22 cellular contexts compared by ENCODE assay signal in genomic region chr20:63421094-63421692, GRCh38. TPM values are rescaled to one million over a fixed set of nuclear protein-coding genes. Genes with fewer than 3 reads are reported as not detected.
A peak's percentile ranks its signal among the peaks of the same experiment; 100 is the strongest.
DNase-seq lines count a peak whose midpoint lies in the region; ATAC-seq, FAIRE-seq and TF ChIP-seq lines count a peak whose summit lies in the region.
"Had no signal": no experiment of that assay in that cellular context is flagged by ENCODE, and none has a peak within 500 bp of the region (broad histone marks: within the 10 kb centered on the region; RNA-seq: fewer than 3 reads in every experiment).

No MANE protein-coding gene starts in this region.

- H3K27me3 ChIP-seq in H9 (ENCODE audit: insufficient read depth, low read length) (no peaks in the 10 kb centered on the region), H1 (replicated peaks in 1 of 4; ENCODE audit: control insufficient read depth in 3 of 4, extremely low read depth in 1 of 4, insufficient read depth in 3 of 4, low read length in 3 of 4) (no peaks in the 10 kb centered on the region; a peak in 1 of 7 replicates), BE2C (peaks cover 36% of the 10 kb centered on the region)

- DNase-seq in H9 (no peak), HTR-8/SVneo (ENCODE audit: insufficient read length, low spot score) (no peak), H1 (ENCODE audit: low read depth in 1 of 2, low spot score in 2 of 2) (no peak), BE2C (no peak)
- DNase-seq: 8988T; ACHN; AML-193; C1 segment of cervical spinal cord; Calu3; CD4-positive, alpha-beta memory T cell; COR-L47; DMS53; DMS79 treated with DMSO at 0.1 percent for 48 hours; GOT3; H7; HFFc6 had no signal

- H4K5ac ChIP-seq in H9 (ENCODE audit: insufficient read length, low read depth, low read length) = no peak overlapping the region
- H4K5ac ChIP-seq in H1 (ENCODE audit: insufficient read length, low read depth, low read length) = no peak overlapping the region

- H3K27me3 Mint-ChIP-seq in H9 (ENCODE audit: low read depth) = no peaks in the 10 kb centered on the region

- no peak overlapping the region for H4K91ac ChIP-seq in H9 (ENCODE audit: insufficient read length, low read depth, low read length)
- H4K91ac ChIP-seq in H1 (replicated peaks; ENCODE audit: insufficient read length, low read length) = no peak overlapping the region

- H2BK20ac ChIP-seq in H9 (ENCODE audit: low read depth, low read length, poor library complexity, severe bottlenecking) = no peak overlapping the region
- no peak overlapping the region for H2BK20ac ChIP-seq in H1 (ENCODE audit: low read length)

- peak overlapping the region in 2 of 3 experiments; percentile 53 to 96; a peak in 3 of 7 replicates for H3K27ac Mint-ChIP-seq in H9
- H3K27ac Mint-ChIP-seq: CD4-positive, alpha-beta memory T cell; HFFc6 had no signal

- H3K56ac ChIP-seq in H9 (ENCODE audit: insufficient read length, low read depth, low read length) (no peak overlapping the region), H1 (replicated peaks; ENCODE audit: insufficient read length, low read depth, low read length) (no peak overlapping the region)

- ATAC-seq in GM19023 (IDR thresholded peaks at IDR 0.05; ENCODE audit: unreplicated experiment) = no peak
- ATAC-seq in GM21423 (IDR thresholded peaks at IDR 0.05; ENCODE audit: unreplicated experiment) = no peak
- ATAC-seq: A549, HCT116 had no signal

- TF ChIP-seq POLR2A in H1 (IDR thresholded peaks at IDR 0.05; ENCODE audit: control extremely low read depth in 1 of 2, low read depth in 2 of 2, low read length in 2 of 2) = no peak

- no peak overlapping the region for H3T11ph ChIP-seq in H9 (ENCODE audit: low read length)

- H3K9ac ChIP-seq in H9 (ENCODE audit: extremely low read depth, insufficient read length, low read length) = no peak overlapping the region
- H3K9ac ChIP-seq in H1 (replicated peaks in 1 of 4; ENCODE audit: extremely low read depth in 1 of 4, low read depth in 3 of 4, low read length in 3 of 4) = no peak overlapping the region

- no peak overlapping the region for H3K27ac ChIP-seq in H9 (ENCODE audit: insufficient read length, low read depth, low read length)
- no peak overlapping the region for H3K27ac ChIP-seq in H1 (ENCODE audit: low read depth, low read length)
- H3K27ac ChIP-seq: A549 had no signal

- H3K23ac ChIP-seq in H9 (ENCODE audit: insufficient read length, low read depth, low read length) (no peak overlapping the region), H1 (ENCODE audit: insufficient read length) (no peak overlapping the region)

- no peak for TF ChIP-seq CTCF in H9 (conservative IDR thresholded peaks at IDR 0.05)
- TF ChIP-seq CTCF in H1 (IDR thresholded peaks at IDR 0.05; ENCODE audit: control extremely low read depth in 1 of 3, insufficient read depth in 1 of 3, low read depth in 1 of 3, low read length in 3 of 3) = no peak
- TF ChIP-seq CTCF in BE2C (IDR thresholded peaks at IDR 0.05; ENCODE audit: low read depth, low read length) = no peak

- H3K14ac ChIP-seq in H9 (ENCODE audit: insufficient read depth, low read length) (peak overlapping the region; percentile 30; the same call in 1 of the 2 replicates), H1 (ENCODE audit: insufficient read length) (no peak overlapping the region)

- H4K20me1 ChIP-seq in H9 (ENCODE audit: control insufficient read depth, insufficient read depth, insufficient read length) (no peaks in the 10 kb centered on the region), H1 (replicated peaks in 1 of 2; ENCODE audit: control insufficient read depth in 1 of 2, insufficient read depth in 2 of 2, low read length in 2 of 2) (no peaks in the 10 kb centered on the region)

- H3K36me3 Mint-ChIP-seq in H9 (ENCODE audit: insufficient read depth in 1 of 3, low read depth in 3 of 3) = peaks cover 8 to 16% (median 8%) of the 10 kb centered on the region in 3 experiments; a peak in 6 of 7 replicates
- H3K36me3 Mint-ChIP-seq: CD4-positive, alpha-beta memory T cell had no signal

- H3K36me3 ChIP-seq in H1 (ENCODE audit: control insufficient read depth in 2 of 4, insufficient read depth in 4 of 4, low read length in 3 of 4) = no peaks in the 10 kb centered on the region
- no peaks in the 10 kb centered on the region for H3K36me3 ChIP-seq in BE2C

- H3K4me1 ChIP-seq in H9 (ENCODE audit: insufficient read depth, low read length) (no peaks in the 10 kb centered on the region), H1 (replicated peaks in 1 of 4; ENCODE audit: control insufficient read depth in 3 of 4, insufficient read depth in 4 of 4, low read length in 3 of 4) (peaks cover 0 to 11% (median 1%) of the 10 kb centered on the region in 4 experiments; a peak in 4 of 7 replicates), BE2C (no peaks in the 10 kb centered on the region)
- H3K4me1 ChIP-seq: A549 had no signal

- H3K4me3 ChIP-seq in H1 (ENCODE audit: extremely low read depth in 1 of 4, insufficient read depth in 2 of 4, low read depth in 3 of 4, low read length in 4 of 4) (no peak overlapping the region), BE2C (ENCODE audit: low read depth, low read length) (no peak overlapping the region)
- H3K4me3 ChIP-seq: A549 had no signal

- H3K4ac ChIP-seq in H9 (ENCODE audit: low read depth, low read length) = no peak overlapping the region
- H3K4ac ChIP-seq in H1 (replicated peaks; ENCODE audit: insufficient read length, low read depth, low read length) = no peak overlapping the region

- H2BK12ac ChIP-seq in H9 (ENCODE audit: insufficient read length, low read depth, low read length) (no peak overlapping the region), H1 (ENCODE audit: low read depth, low read length) (no peak overlapping the region)

- TF ChIP-seq RAD21 in H1 (IDR thresholded peaks at IDR 0.05 in 1 of 2, conservative IDR thresholded peaks at IDR 0.05 in 1 of 2; ENCODE audit: low read depth in 2 of 2, low read length in 2 of 2) = no peak

- H4K8ac ChIP-seq in H9 (replicated peaks; ENCODE audit: insufficient read length, low read depth, low read length) (no peak overlapping the region), H1 (ENCODE audit: extremely low read depth, insufficient read depth, low read length) (peak overlapping the region; percentile 51; the same call in 1 of the 2 replicates)

- H2BK120ac ChIP-seq in H9 (ENCODE audit: low read depth, low read length, poor library complexity, severe bottlenecking) (no peak overlapping the region), H1 (replicated peaks; ENCODE audit: low read depth, low read length) (no peak overlapping the region)

- no CpG with 5 or more reads among the region's 29 CpGs for WGBS in H9 (ENCODE audit: extremely low coverage, insufficient read length, low lambda C conversion rate)
- 93% methylated on average over 25 of the region's 29 CpGs; no CpG with 5 or more reads in 1 of the 2 experiments for WGBS in H1 (ENCODE audit: extremely low coverage in 1 of 2, insufficient coverage in 1 of 2, insufficient read length in 1 of 2, insufficient replicate concordance in 2 of 2, low coverage in 1 of 2, low lambda C conversion rate in 2 of 2, missing lambda C conversion rate in 1 of 2), 2 experiments

- H3K9me3 ChIP-seq in H9 (ENCODE audit: control insufficient read depth, low read depth, low read length) = no peaks in the 10 kb centered on the region
- H3K9me3 ChIP-seq in H1 (ENCODE audit: insufficient read depth in 2 of 2, low read depth in 1 of 2, low read length in 1 of 2) = no peaks in the 10 kb centered on the region
- no peaks in the 10 kb centered on the region for H3K9me3 ChIP-seq in BE2C
- H3K9me3 ChIP-seq: A549 had no signal

- POLR2A ChIA-PET in H1 (lab: Charles Lee; ENCODE audit: partially characterized antibody) = interaction anchor here (1.0 kb wide), 1 partner anchor 8 kb away, joined by 3 read pairs; no protein-coding TSS in a partner anchor

- no peak overlapping the region for H2AK5ac ChIP-seq in H9 (ENCODE audit: insufficient read length, low read length)
- no peak overlapping the region for H2AK5ac ChIP-seq in H1 (ENCODE audit: low read depth, low read length)

- H3K4me1 Mint-ChIP-seq in H9 = peaks cover 7 to 9% of the 10 kb centered on the region in 2 experiments
- H3K4me1 Mint-ChIP-seq: CD4-positive, alpha-beta memory T cell had no signal

- no peaks in the 10 kb centered on the region for H3K79me1 ChIP-seq in H9 (ENCODE audit: insufficient read depth, low read depth, low read length, poor library complexity, severe bottlenecking)
- no peaks in the 10 kb centered on the region for H3K79me1 ChIP-seq in H1 (ENCODE audit: low read depth, low read length)

- H2AFZ ChIP-seq in H9 (ENCODE audit: low read length) (no peak overlapping the region), H1 (ENCODE audit: low read length) (no peak overlapping the region)

- no peaks in the 10 kb centered on the region for H3K79me2 ChIP-seq in H9 (ENCODE audit: insufficient read depth, low read length)
- H3K79me2 ChIP-seq in H1 (ENCODE audit: control insufficient read depth in 1 of 2, insufficient read depth in 2 of 2, low read length in 2 of 2) = no peaks in the 10 kb centered on the region

- H2BK15ac ChIP-seq in H9 (ENCODE audit: low read depth, low read length) (no peak overlapping the region), H1 (ENCODE audit: low read length) (no peak overlapping the region)

- H3K4me3 Mint-ChIP-seq in H9 = no peak overlapping the region
- H3K4me3 Mint-ChIP-seq: CD4-positive, alpha-beta memory T cell; HFFc6 had no signal

- H2BK5ac ChIP-seq in H9 (ENCODE audit: insufficient read length, low read length) (no peak overlapping the region), H1 (ENCODE audit: low read depth, low read length) (no peak overlapping the region)

- H3K9me3 Mint-ChIP-seq in H9 = peaks cover 0 to 3% of the 10 kb centered on the region in 2 experiments; a peak in 1 of 5 replicates
- H3K9me3 Mint-ChIP-seq: CD4-positive, alpha-beta memory T cell had no signal

- H3K23me2 ChIP-seq in H9 (ENCODE audit: insufficient read length, low read depth, low read length, poor library complexity, severe bottlenecking) (no peaks in the 10 kb centered on the region), H1 (ENCODE audit: low read depth, low read length) (no peaks in the 10 kb centered on the region)

- TF ChIP-seq EP300 in H1 (IDR thresholded peaks at IDR 0.05; ENCODE audit: borderline replicate concordance in 1 of 2, low read depth in 2 of 2, low read length in 2 of 2) = no peak

- H3K4me2 ChIP-seq in H9 (ENCODE audit: insufficient read depth, insufficient read length, low read length) = no peak overlapping the region
- no peak overlapping the region for H3K4me2 ChIP-seq in H1 (ENCODE audit: insufficient read depth in 1 of 2, low read depth in 2 of 2, low read length in 2 of 2)
- H3K4me2 ChIP-seq: A549 had no signal

- FAIRE-seq in HTR-8/SVneo (lab: Jason Lieb, UNC) (peak; percentile 9), H1 (lab: Jason Lieb, UNC) (no peak)
- FAIRE-seq: A549, GM12892 had no signal

- H3K18ac ChIP-seq in H9 (ENCODE audit: insufficient read length, low read depth, low read length) = no peak overlapping the region
- H3K18ac ChIP-seq in H1 (ENCODE audit: extremely low read depth, low read length) = no peak overlapping the region

- CTCF ChIA-PET in H1 (lab: Charles Lee; ENCODE audit: partially characterized antibody) = interaction anchor here (0.6 to 1.5 kb wide), 3 partner anchors 43 to 160 kb away, joined by 3 to 4 read pairs (median 3); no protein-coding TSS in a partner anchor

RNA-seq across cellular contexts. Expression of gene KCNQ2, which starts 51.3 kb away (rescaled TPM):
- 69.2 and 71.5 TPM in 2 replicates for total RNA-seq in H9 (2021)
- total RNA-seq in H1 (2021; fragmentation: NEBNext Ultra II Directional; extraction: Animal tissue kit (Norgen Biotek cat#: 25700)) = 82.6 and 88.6 TPM in 2 replicates
- 243 and 277 TPM in 2 replicates for polyA plus RNA-seq in H1 (2011; rRNA removed)
- polyA plus RNA-seq in H1 (2011; cell fraction: cytosol; rRNA removed) = 174 TPM
- 206 TPM for polyA plus RNA-seq in H1 (2011; cell fraction: nucleus; rRNA removed)
- polyA plus RNA-seq in H1 (2012, experiment 1 of 2) = 41.9 to 107 TPM (median 94.0 TPM) in 4 replicates
- 88.7 TPM for polyA plus RNA-seq in H1 (2012, experiment 2 of 2)
- 72.4 TPM for polyA plus RNA-seq in H1 (2013, experiment 1 of 2)
- 73.2 TPM for polyA plus RNA-seq in H1 (2013, experiment 2 of 2)
- polyA minus RNA-seq in H1 (2011; rRNA and poly(A)+ RNA removed) = 40.5 and 42.0 TPM in 2 replicates
- polyA minus RNA-seq in H1 (2011; cell fraction: cytosol; rRNA and poly(A)+ RNA removed) = 39.6 TPM
- 33.1 TPM for polyA minus RNA-seq in H1 (2011; cell fraction: nucleus; rRNA and poly(A)+ RNA removed)
- 60.1 TPM for polyA plus RNA-seq in BE2C (2012; ENCODE audit: insufficient read depth, insufficient read length, low read depth)
- total RNA-seq: CD4-positive, alpha-beta memory T cell; HFFc6 had no signal
- polyA plus RNA-seq: BJ; CD4-positive, alpha-beta memory T cell had no signal
